Comparison of ENCODE assay signal across 15 cellular contexts in the genomic region with DNA sequence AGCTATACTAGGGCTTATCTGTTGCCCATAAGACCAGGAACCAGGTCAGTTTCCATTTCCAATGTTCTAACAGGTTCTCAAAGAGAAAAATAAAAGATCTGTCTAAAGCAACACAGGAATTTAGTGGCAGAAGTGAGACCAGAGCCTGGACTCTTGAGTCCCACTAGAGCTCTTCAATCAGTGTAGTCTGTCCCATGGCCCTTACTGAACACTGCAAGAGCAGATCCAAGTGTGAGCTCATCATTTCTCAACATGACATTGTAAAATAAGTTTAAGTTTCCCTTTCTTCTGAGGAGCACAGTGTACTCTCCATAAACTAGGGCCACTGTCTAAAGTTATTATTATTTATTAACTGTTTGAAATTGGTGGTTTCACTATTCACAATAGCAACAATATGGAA. TPM values are rescaled to one million over a fixed set of nuclear protein-coding genes. Genes with fewer than 3 reads are reported as not detected.
DNase-seq lines count a peak whose midpoint lies in the region; ATAC-seq and TF ChIP-seq lines count a peak whose summit lies in the region.
"Had no signal": no experiment of that assay in that cellular context is flagged by ENCODE, and none has a peak within 500 bp of the region (broad histone marks: within the 10 kb centered on the region; RNA-seq: fewer than 3 reads in every experiment).

No MANE protein-coding gene starts in this region.

- H3K4me3 ChIP-seq in A673 (ENCODE audit: low read depth, low read length, poor library complexity, severe bottlenecking), result no peak overlapping the region
- H3K4me3 ChIP-seq in SK-N-MC, result no peak overlapping the region
- no peak overlapping the region for H3K4me3 ChIP-seq in fibroblast of pulmonary artery (replicated peaks; ENCODE audit: low read depth, low read length)
- H3K4me3 ChIP-seq in osteoblast (ENCODE audit: insufficient read depth, low read length), result no peak overlapping the region

- H3K4me3 Mint-ChIP-seq in stimulated activated naive CD8-positive, alpha-beta T cell treated with anti-CD3 and anti-CD28 coated beads, Interleukin-15, amount 100 ng/mL, for 72 hours, result no peak overlapping the region
- H3K4me3 Mint-ChIP-seq: CD4-positive, alpha-beta T cell; H9 had no signal

- no peak for ATAC-seq in stimulated activated naive CD8-positive, alpha-beta T cell treated with anti-CD3 and anti-CD28 coated beads, Interleukin-15, amount 100 ng/mL, for 72 hours
- ATAC-seq: HepG2 had no signal

- no peak overlapping the region for H2AFZ ChIP-seq in osteoblast (ENCODE audit: low read length)

- H3K4me1 ChIP-seq in A673 (ENCODE audit: insufficient read depth, low read length, poor library complexity, severe bottlenecking), result peaks cover 72% of the 10 kb centered on the region
- H3K4me1 ChIP-seq in osteoblast (ENCODE audit: insufficient read depth, low read length), result peaks cover 24% of the 10 kb centered on the region
- H3K4me1 ChIP-seq: Caco-2 had no signal

- H3K9ac ChIP-seq in SK-N-MC (ENCODE audit: insufficient read length), result no peak overlapping the region

- no peak overlapping the region for H3K27ac Mint-ChIP-seq in stimulated activated naive CD8-positive, alpha-beta T cell treated with anti-CD3 and anti-CD28 coated beads, Interleukin-15, amount 100 ng/mL, for 72 hours
- H3K27ac Mint-ChIP-seq: CD4-positive, alpha-beta T cell; H9 had no signal

- H3K9me3 Mint-ChIP-seq in stimulated activated naive CD8-positive, alpha-beta T cell treated with anti-CD3 and anti-CD28 coated beads, Interleukin-15, amount 100 ng/mL, for 72 hours, result no peaks in the 10 kb centered on the region
- H3K9me3 Mint-ChIP-seq: CD4-positive, alpha-beta T cell; H9 had no signal

- intact Hi-C loops in A673 (cut with micrococcal nuclease; ENCODE audit: unreplicated experiment), result no loop called here

- no peaks in the 10 kb centered on the region for H3K79me2 ChIP-seq in osteoblast (ENCODE audit: insufficient read depth, low read length)

- H3K27ac ChIP-seq in A673 (ENCODE audit: low read depth, low read length, poor library complexity, severe bottlenecking), result peak overlapping the region; percentile 83
- peak overlapping the region; percentile 4; the same call in 1 of the 2 replicates for H3K27ac ChIP-seq in SK-N-MC
- H3K27ac ChIP-seq in osteoblast (ENCODE audit: low read depth, low read length), result peak overlapping the region; percentile 62
- H3K27ac ChIP-seq: C4-2B had no signal

- no peaks in the 10 kb centered on the region for H4K20me1 ChIP-seq in osteoblast (ENCODE audit: insufficient read depth, low read length)

- DNase-seq in A673 (ENCODE audit: low spot score) (peak; percentile 54), SK-N-MC (ENCODE audit: low read depth, low spot score) (no peak), fibroblast of pulmonary artery (ENCODE audit: low read depth) (peak; percentile 23), osteoblast (ENCODE audit: insufficient read length, low spot score, missing footprints) (no peak), AML-193 (lab: John Stamatoyannopoulos, UW) (no peak), GM20000 (ENCODE audit: low spot score) (no peak), NCI-H345 (lab: John Stamatoyannopoulos, UW) (no peak)
- no peak for DNase-seq in stimulated activated naive CD8-positive, alpha-beta T cell treated with anti-CD3 and anti-CD28 coated beads, Interleukin-15, amount 100 ng/mL, for 72 hours
- DNase-seq: 8988T; ACHN; Caco-2; CD4-positive, alpha-beta T cell; H9 had no signal

- H3K4me2 ChIP-seq in osteoblast (ENCODE audit: insufficient read depth, low read length), result no peak overlapping the region

- TF ChIP-seq CTCF in A673 (conservative IDR thresholded peaks at IDR 0.05; ENCODE audit: low read depth, low read length) (no peak), fibroblast of pulmonary artery (IDR thresholded peaks at IDR 0.05; ENCODE audit: low read length, missing control alignments) (no peak), osteoblast (IDR thresholded peaks at IDR 0.05; ENCODE audit: extremely low read depth, low read depth, low read length) (no peak), GM20000 (IDR thresholded peaks at IDR 0.05; ENCODE audit: extremely low read depth, missing control alignments) (no peak)

- H3K27me3 ChIP-seq in A673 (replicated peaks; ENCODE audit: insufficient read depth, low read depth, low read length, poor library complexity) (no peaks in the 10 kb centered on the region), osteoblast (ENCODE audit: insufficient read depth, low read length) (no peaks in the 10 kb centered on the region)

- POLR2A ChIA-PET in A673 (lab: Charles Lee; ENCODE audit: low non-redundant PET), result interaction anchor here (0.5 kb wide), 1 partner anchor 280 kb away, joined by 3 read pairs; no protein-coding TSS in a partner anchor

- H3K36me3 ChIP-seq in A673 (ENCODE audit: insufficient read depth, low read length, poor library complexity, severe bottlenecking), result no peaks in the 10 kb centered on the region
- no peaks in the 10 kb centered on the region for H3K36me3 ChIP-seq in SK-N-MC (ENCODE audit: insufficient read depth, low read length)
- no peaks in the 10 kb centered on the region for H3K36me3 ChIP-seq in osteoblast (ENCODE audit: insufficient read depth, low read length)

- H3K4me1 Mint-ChIP-seq in stimulated activated naive CD8-positive, alpha-beta T cell treated with anti-CD3 and anti-CD28 coated beads, Interleukin-15, amount 100 ng/mL, for 72 hours, result no peaks in the 10 kb centered on the region

- H3K27me3 Mint-ChIP-seq in stimulated activated naive CD8-positive, alpha-beta T cell treated with anti-CD3 and anti-CD28 coated beads, Interleukin-15, amount 100 ng/mL, for 72 hours, result peaks cover 20% of the 10 kb centered on the region

- CTCF ChIA-PET in A673 (lab: Charles Lee), result no interaction called here

- BruUV-seq in A673 (replicated peaks; lab: Mats Ljungman, UMichigan), result no TSS peak

- no peaks in the 10 kb centered on the region for H3K9me3 ChIP-seq in A673 (ENCODE audit: low read depth, low read length, poor library complexity, severe bottlenecking)
- no peaks in the 10 kb centered on the region for H3K9me3 ChIP-seq in SK-N-MC (ENCODE audit: low read depth, low read length)
- no peaks in the 10 kb centered on the region for H3K9me3 ChIP-seq in osteoblast (ENCODE audit: low read depth, low read length)

RNA-seq across cellular contexts. Expression of a gene that starts 8.6 kb away (rescaled TPM):
- 44.0 and 47.4 TPM in 2 replicates for total RNA-seq in A673 (2021)
- total RNA-seq in osteoblast, result 56.5 and 86.9 TPM in 2 replicates
- total RNA-seq: Caco-2 had no signal

Comparison
In these comparisons a context has a peak if more than half of its experiments do, and no peak if none do; other contexts are left out.
1. DNase-seq: peak in A673 (single experiment) and fibroblast of pulmonary artery (single experiment); none in SK-N-MC (single experiment), osteoblast (single experiment), AML-193 (0 of 2), stimulated activated naive CD8-positive, alpha-beta T cell treated with anti-CD3 and anti-CD28 coated beads, Interleukin-15, amount 100 ng/mL, for 72 hours (0 of 2), GM20000 (single experiment) and NCI-H345 (single experiment).
2. H3K27ac ChIP-seq: peak in every context shown above with its lines; median percentile 83 in A673; 62 in osteoblast; 4 in SK-N-MC.